Comparison of ENCODE assay signal across 1 cellular context in genomic region chr17:45149037-45149668, GRCh38.
TF ChIP-seq lines count a peak whose summit lies in the region.

No MANE protein-coding gene starts in this region.

TF ChIP-seq in neural cell, 6 proteins besides CTCF, POLR2A, EP300 and RAD21 (continued from another document):
- TF ChIP-seq REST (IDR thresholded peaks at IDR 0.05; ENCODE audit: borderline replicate concordance), result no peak
- peak; percentile 28 for TF ChIP-seq POLR2AphosphoS5 (IDR thresholded peaks at IDR 0.05)
